In the genomic region with DNA sequence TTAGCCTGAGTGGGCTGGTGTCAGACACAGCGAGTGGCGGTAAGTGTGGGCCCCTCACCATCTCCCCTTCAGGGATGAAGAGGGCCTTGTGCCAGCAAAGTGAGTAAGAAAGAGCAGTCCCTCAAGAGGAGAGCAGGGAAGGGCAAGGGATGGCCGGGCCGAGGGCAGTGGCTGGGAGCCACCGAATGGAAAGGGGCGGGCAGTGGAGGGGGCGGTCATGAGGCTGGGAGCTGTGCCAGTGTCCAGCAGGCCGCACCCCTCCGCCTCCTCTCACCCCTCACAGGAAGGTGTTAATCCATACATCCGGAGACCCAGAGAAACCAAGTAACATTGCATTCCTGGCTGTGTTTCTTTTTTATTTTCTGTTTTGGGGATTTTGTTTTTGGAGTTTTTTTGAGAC, we compare ENCODE assay signal across 24 cellular contexts. TPM values are rescaled to one million over a fixed set of nuclear protein-coding genes. Genes with fewer than 3 reads are reported as not detected.
DNase-seq lines count a peak whose midpoint lies in the region; ATAC-seq and TF ChIP-seq lines count a peak whose summit lies in the region.
"Had no signal": no experiment of that assay in that cellular context is flagged by ENCODE, and none has a peak within 500 bp of the region (broad histone marks: within the 10 kb centered on the region; RNA-seq: fewer than 3 reads in every experiment).

No MANE protein-coding gene starts in this region.

- ATAC-seq in activated T-cell treated with anti-CD3 and anti-CD28 coated beads, Interleukin-2, amount 50 U/mL, for 72 hours (replicated peaks in 1 of 2), result no peak
- 0 out of 3 replicates have a peak, but pooled peaks have one; percentile 16 for ATAC-seq in RWPE2 (ENCODE audit: low read depth)
- ATAC-seq in stimulated activated memory B cell treated with anti-CD40 and anti-IgM and Interleukin-4, amounts not matched to agents 10 μg/mL and 1 μg/mL and 100 μg/mL, for 72 hours, result no peak
- ATAC-seq in GM18511 (IDR thresholded peaks at IDR 0.05; ENCODE audit: unreplicated experiment), result no peak
- ATAC-seq: gastrocnemius medialis, GM12878, GM23338 had no signal

- H3K27me3 ChIP-seq in RWPE2 (ENCODE audit: insufficient read depth, poor library complexity, severe bottlenecking), result no peaks in the 10 kb centered on the region
- H3K27me3 ChIP-seq in effector memory CD4-positive, alpha-beta T cell (replicated peaks; ENCODE audit: control insufficient read depth, insufficient read depth, low read length, poor library complexity, severe bottlenecking), result no peaks in the 10 kb centered on the region
- H3K27me3 ChIP-seq: dorsolateral prefrontal cortex, gastrocnemius medialis, vagina had no signal

- peaks cover 6% of the 10 kb centered on the region for H3K9me3 Mint-ChIP-seq in activated T-cell treated with anti-CD3 and anti-CD28 coated beads, Interleukin-2, amount 50 U/mL, for 24 hours
- peaks cover 0 to 2% of the 10 kb centered on the region in 2 donors for H3K9me3 Mint-ChIP-seq in activated T-cell treated with anti-CD3 and anti-CD28 coated beads, Interleukin-2, amount 50 U/mL, for 72 hours
- H3K9me3 Mint-ChIP-seq in stimulated activated memory B cell treated with anti-CD40 and anti-IgM and Interleukin-4, amounts not matched to agents 10 μg/mL and 1 μg/mL and 100 μg/mL, for 72 hours, result no peaks in the 10 kb centered on the region
- H3K9me3 Mint-ChIP-seq: GM23338 had no signal

- H3K27ac Mint-ChIP-seq in activated T-cell treated with anti-CD3 and anti-CD28 coated beads, Interleukin-2, amount 50 U/mL, for 24 hours, result peak overlapping the region; percentile 35
- no peak overlapping the region for H3K27ac Mint-ChIP-seq in activated T-cell treated with anti-CD3 and anti-CD28 coated beads, Interleukin-2, amount 50 U/mL, for 72 hours
- H3K27ac Mint-ChIP-seq in stimulated activated memory B cell treated with anti-CD40 and anti-IgM and Interleukin-4, amounts not matched to agents 10 μg/mL and 1 μg/mL and 100 μg/mL, for 72 hours, result peak overlapping the region; percentile 59
- H3K27ac Mint-ChIP-seq: GM23338 had no signal

- TF ChIP-seq CTCF in RWPE2 (IDR thresholded peaks at IDR 0.05; ENCODE audit: poor library complexity, severe bottlenecking) (no peak), GM20000 (IDR thresholded peaks at IDR 0.05; ENCODE audit: extremely low read depth, missing control alignments) (no peak)

- H3K4me1 Mint-ChIP-seq in activated T-cell treated with anti-CD3 and anti-CD28 coated beads, Interleukin-2, amount 50 U/mL, for 24 hours (ENCODE audit: low read depth), result peaks cover 52% of the 10 kb centered on the region
- H3K4me1 Mint-ChIP-seq in activated T-cell treated with anti-CD3 and anti-CD28 coated beads, Interleukin-2, amount 50 U/mL, for 72 hours (ENCODE audit: low read depth), result peaks cover 49% of the 10 kb centered on the region
- H3K4me1 Mint-ChIP-seq in stimulated activated memory B cell treated with anti-CD40 and anti-IgM and Interleukin-4, amounts not matched to agents 10 μg/mL and 1 μg/mL and 100 μg/mL, for 72 hours, result peaks cover 27% of the 10 kb centered on the region

- H3K9me3 ChIP-seq in RWPE2 (ENCODE audit: severe bottlenecking), result no peaks in the 10 kb centered on the region
- H3K9me3 ChIP-seq in effector memory CD4-positive, alpha-beta T cell (ENCODE audit: control insufficient read depth, low read length), result no peaks in the 10 kb centered on the region
- H3K9me3 ChIP-seq: gastrocnemius medialis, vagina had no signal

- no peaks in the 10 kb centered on the region for H3K4me1 ChIP-seq in RWPE2 (ENCODE audit: insufficient read depth, poor library complexity, severe bottlenecking)
- H3K4me1 ChIP-seq in effector memory CD4-positive, alpha-beta T cell (ENCODE audit: control insufficient read depth, insufficient read depth, low read length, poor library complexity, severe bottlenecking), result peaks cover 50% of the 10 kb centered on the region
- H3K4me1 ChIP-seq: vagina had no signal

- H3K4me3 ChIP-seq in RWPE2 (ENCODE audit: severe bottlenecking), result no peak overlapping the region
- H3K4me3 ChIP-seq in effector memory CD4-positive, alpha-beta T cell (ENCODE audit: insufficient read depth, low read depth, low read length, poor library complexity, severe bottlenecking), result no peak overlapping the region
- H3K4me3 ChIP-seq: cardiac muscle cell, dorsolateral prefrontal cortex, gastrocnemius medialis, GM12878, GM23338, lung, vagina had no signal

- H3K4me3 Mint-ChIP-seq in activated T-cell treated with anti-CD3 and anti-CD28 coated beads, Interleukin-2, amount 50 U/mL, for 24 hours, result no peak overlapping the region
- no peak overlapping the region for H3K4me3 Mint-ChIP-seq in activated T-cell treated with anti-CD3 and anti-CD28 coated beads, Interleukin-2, amount 50 U/mL, for 72 hours
- no peak overlapping the region for H3K4me3 Mint-ChIP-seq in stimulated activated memory B cell treated with anti-CD40 and anti-IgM and Interleukin-4, amounts not matched to agents 10 μg/mL and 1 μg/mL and 100 μg/mL, for 72 hours
- H3K4me3 Mint-ChIP-seq: GM23338 had no signal

- no peak overlapping the region for H3K27ac ChIP-seq in RWPE2 (ENCODE audit: poor library complexity, severe bottlenecking)
- H3K27ac ChIP-seq in effector memory CD4-positive, alpha-beta T cell (ENCODE audit: insufficient read depth, low read length, poor library complexity, severe bottlenecking), result peak overlapping the region; percentile 66
- H3K27ac ChIP-seq: cardiac muscle cell, dorsolateral prefrontal cortex, gastrocnemius medialis, vagina had no signal

- no peaks in the 10 kb centered on the region for H3K36me3 ChIP-seq in RWPE2 (ENCODE audit: low read depth)
- no peaks in the 10 kb centered on the region for H3K36me3 ChIP-seq in effector memory CD4-positive, alpha-beta T cell (ENCODE audit: control insufficient read depth, insufficient read depth, low read length)
- H3K36me3 ChIP-seq: cardiac muscle cell, gastrocnemius medialis, vagina had no signal

- DNase-seq in activated T-cell treated with anti-CD3 and anti-CD28 coated beads, Interleukin-2, amount 50 U/mL, for 24 hours, result no peak
- DNase-seq in activated T-cell treated with anti-CD3 and anti-CD28 coated beads, Interleukin-2, amount 50 U/mL, for 72 hours, result no peak
- DNase-seq in RWPE2 (ENCODE audit: low spot score) (no peak), NCI-H2029 (lab: John Stamatoyannopoulos, UW) (no peak), GM20000 (ENCODE audit: low spot score) (no peak)
- DNase-seq in effector memory CD4-positive, alpha-beta T cell, result no peak
- DNase-seq: ACHN; amygdala; C1 segment of cervical spinal cord; DMS53; dorsolateral prefrontal cortex; gastrocnemius medialis; kidney; NCI-H748 treated with DMSO at 0.1 percent for 48 hours; SHP77; stimulated activated CD4-positive, alpha-beta T cell treated with anti-CD3 and anti-CD28 coated beads, Interleukin-4, amount 100 ng/mL, for 1 hour; substantia nigra had no signal

- no peaks in the 10 kb centered on the region for H3K27me3 Mint-ChIP-seq in activated T-cell treated with anti-CD3 and anti-CD28 coated beads, Interleukin-2, amount 50 U/mL, for 24 hours
- H3K27me3 Mint-ChIP-seq in activated T-cell treated with anti-CD3 and anti-CD28 coated beads, Interleukin-2, amount 50 U/mL, for 72 hours (ENCODE audit: low read depth), result peaks cover 14% of the 10 kb centered on the region
- peaks cover 47% of the 10 kb centered on the region for H3K27me3 Mint-ChIP-seq in stimulated activated memory B cell treated with anti-CD40 and anti-IgM and Interleukin-4, amounts not matched to agents 10 μg/mL and 1 μg/mL and 100 μg/mL, for 72 hours

- no peaks in the 10 kb centered on the region for H3K36me3 Mint-ChIP-seq in activated T-cell treated with anti-CD3 and anti-CD28 coated beads, Interleukin-2, amount 50 U/mL, for 24 hours (ENCODE audit: low read depth)
- H3K36me3 Mint-ChIP-seq in activated T-cell treated with anti-CD3 and anti-CD28 coated beads, Interleukin-2, amount 50 U/mL, for 72 hours (ENCODE audit: insufficient read depth in 2 of 2), result peaks cover 0 to 3% of the 10 kb centered on the region in 2 donors
- no peaks in the 10 kb centered on the region for H3K36me3 Mint-ChIP-seq in stimulated activated memory B cell treated with anti-CD40 and anti-IgM and Interleukin-4, amounts not matched to agents 10 μg/mL and 1 μg/mL and 100 μg/mL, for 72 hours

RNA-seq across cellular contexts. Expression of a gene that starts 28.6 kb away (rescaled TPM):
- 1 to 10 TPM; 1.7 TPM for total RNA-seq in activated T-cell treated with anti-CD3 and anti-CD28 coated beads, Interleukin-2, amount 50 U/mL, for 72 hours
